ENCODE assay signal across 1 cellular context in genomic region chr2:238167761-238168160, GRCh38.
TF ChIP-seq lines count a peak whose summit lies in the region.

No MANE protein-coding gene starts in this region.

TF ChIP-seq in A549, 52 proteins besides CTCF, POLR2A, EP300 and RAD21 (continued from another document):
- TF ChIP-seq, protein P1, sequence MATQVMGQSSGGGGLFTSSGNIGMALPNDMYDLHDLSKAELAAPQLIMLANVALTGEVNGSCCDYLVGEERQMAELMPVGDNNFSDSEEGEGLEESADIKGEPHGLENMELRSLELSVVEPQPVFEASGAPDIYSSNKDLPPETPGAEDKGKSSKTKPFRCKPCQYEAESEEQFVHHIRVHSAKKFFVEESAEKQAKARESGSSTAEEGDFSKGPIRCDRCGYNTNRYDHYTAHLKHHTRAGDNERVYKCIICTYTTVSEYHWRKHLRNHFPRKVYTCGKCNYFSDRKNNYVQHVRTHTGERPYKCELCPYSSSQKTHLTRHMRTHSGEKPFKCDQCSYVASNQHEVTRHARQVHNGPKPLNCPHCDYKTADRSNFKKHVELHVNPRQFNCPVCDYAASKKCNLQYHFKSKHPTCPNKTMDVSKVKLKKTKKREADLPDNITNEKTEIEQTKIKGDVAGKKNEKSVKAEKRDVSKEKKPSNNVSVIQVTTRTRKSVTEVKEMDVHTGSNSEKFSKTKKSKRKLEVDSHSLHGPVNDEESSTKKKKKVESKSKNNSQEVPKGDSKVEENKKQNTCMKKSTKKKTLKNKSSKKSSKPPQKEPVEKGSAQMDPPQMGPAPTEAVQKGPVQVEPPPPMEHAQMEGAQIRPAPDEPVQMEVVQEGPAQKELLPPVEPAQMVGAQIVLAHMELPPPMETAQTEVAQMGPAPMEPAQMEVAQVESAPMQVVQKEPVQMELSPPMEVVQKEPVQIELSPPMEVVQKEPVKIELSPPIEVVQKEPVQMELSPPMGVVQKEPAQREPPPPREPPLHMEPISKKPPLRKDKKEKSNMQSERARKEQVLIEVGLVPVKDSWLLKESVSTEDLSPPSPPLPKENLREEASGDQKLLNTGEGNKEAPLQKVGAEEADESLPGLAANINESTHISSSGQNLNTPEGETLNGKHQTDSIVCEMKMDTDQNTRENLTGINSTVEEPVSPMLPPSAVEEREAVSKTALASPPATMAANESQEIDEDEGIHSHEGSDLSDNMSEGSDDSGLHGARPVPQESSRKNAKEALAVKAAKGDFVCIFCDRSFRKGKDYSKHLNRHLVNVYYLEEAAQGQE (IDR thresholded peaks at IDR 0.05), result no peak
- TF ChIP-seq E2F6 (IDR thresholded peaks at IDR 0.05; ENCODE audit: borderline replicate concordance, low read depth) (no peak), TP53 (CRISPR knock-in tag; IDR thresholded peaks at IDR 0.05) (no peak), HOXB13 (CRISPR knock-in tag; IDR thresholded peaks at IDR 0.05; ENCODE audit: low read depth) (no peak), ZFP36 (IDR thresholded peaks at IDR 0.05; ENCODE audit: borderline replicate concordance, partially characterized antibody) (no peak), FOXS1 (CRISPR knock-in tag; IDR thresholded peaks at IDR 0.05) (no peak), BCL3 (IDR thresholded peaks at IDR 0.05) (no peak)
